ENCODE assay signal across 1 cellular context in genomic region chr5:88841212-88841611, GRCh38.
TF ChIP-seq lines count a peak whose summit lies in the region.

No MANE protein-coding gene starts in this region.

TF ChIP-seq in K562, 482 proteins besides CTCF, POLR2A, EP300 and RAD21:
- TF ChIP-seq BRD4 (IDR thresholded peaks at IDR 0.05) (no peak), RAD51 (IDR thresholded peaks at IDR 0.05; ENCODE audit: borderline replicate concordance, low read depth) (no peak), ZFP30 (CRISPR knock-in tag; IDR thresholded peaks at IDR 0.05; ENCODE audit: borderline replicate concordance) (no peak), PRPF4 (IDR thresholded peaks at IDR 0.05; ENCODE audit: insufficient read depth, low read depth, low read length, poor library complexity, severe bottlenecking) (no peak), CEBPB (tag; IDR thresholded peaks at IDR 0.05) (peak; percentile 62), ZBTB40 (IDR thresholded peaks at IDR 0.05) (0 out of 2 replicates have a peak, but pooled peaks have one; percentile 43), ZBTB40 (CRISPR knock-in tag; IDR thresholded peaks at IDR 0.05) (no peak), YY1 (IDR thresholded peaks at IDR 0.05; ENCODE audit: borderline replicate concordance in 1 of 3, control insufficient read depth in 1 of 3, extremely low read depth in 1 of 3, insufficient read depth in 3 of 3, insufficient read length in 1 of 3, insufficient replicate concordance in 2 of 3, low read depth in 1 of 3, low read length in 2 of 3) (no peak), NR0B1 (IDR thresholded peaks at IDR 0.05; ENCODE audit: partially characterized antibody) (no peak), ESRRB (CRISPR knock-in tag; IDR thresholded peaks at IDR 0.05; ENCODE audit: borderline replicate concordance) (no peak), POLR2H (tag; IDR thresholded peaks at IDR 0.05; ENCODE audit: low read depth) (no peak)
- TF ChIP-seq, protein P1, sequence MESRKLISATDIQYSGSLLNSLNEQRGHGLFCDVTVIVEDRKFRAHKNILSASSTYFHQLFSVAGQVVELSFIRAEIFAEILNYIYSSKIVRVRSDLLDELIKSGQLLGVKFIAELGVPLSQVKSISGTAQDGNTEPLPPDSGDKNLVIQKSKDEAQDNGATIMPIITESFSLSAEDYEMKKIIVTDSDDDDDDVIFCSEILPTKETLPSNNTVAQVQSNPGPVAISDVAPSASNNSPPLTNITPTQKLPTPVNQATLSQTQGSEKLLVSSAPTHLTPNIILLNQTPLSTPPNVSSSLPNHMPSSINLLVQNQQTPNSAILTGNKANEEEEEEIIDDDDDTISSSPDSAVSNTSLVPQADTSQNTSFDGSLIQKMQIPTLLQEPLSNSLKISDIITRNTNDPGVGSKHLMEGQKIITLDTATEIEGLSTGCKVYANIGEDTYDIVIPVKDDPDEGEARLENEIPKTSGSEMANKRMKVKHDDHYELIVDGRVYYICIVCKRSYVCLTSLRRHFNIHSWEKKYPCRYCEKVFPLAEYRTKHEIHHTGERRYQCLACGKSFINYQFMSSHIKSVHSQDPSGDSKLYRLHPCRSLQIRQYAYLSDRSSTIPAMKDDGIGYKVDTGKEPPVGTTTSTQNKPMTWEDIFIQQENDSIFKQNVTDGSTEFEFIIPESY (CRISPR knock-in tag; IDR thresholded peaks at IDR 0.05) = 0 out of 2 replicates have a peak, but pooled peaks have one; percentile 16
TF ChIP-seq in K562: peak in this region for 3.
